1 cellular context compared by ENCODE assay signal in the genomic region with DNA sequence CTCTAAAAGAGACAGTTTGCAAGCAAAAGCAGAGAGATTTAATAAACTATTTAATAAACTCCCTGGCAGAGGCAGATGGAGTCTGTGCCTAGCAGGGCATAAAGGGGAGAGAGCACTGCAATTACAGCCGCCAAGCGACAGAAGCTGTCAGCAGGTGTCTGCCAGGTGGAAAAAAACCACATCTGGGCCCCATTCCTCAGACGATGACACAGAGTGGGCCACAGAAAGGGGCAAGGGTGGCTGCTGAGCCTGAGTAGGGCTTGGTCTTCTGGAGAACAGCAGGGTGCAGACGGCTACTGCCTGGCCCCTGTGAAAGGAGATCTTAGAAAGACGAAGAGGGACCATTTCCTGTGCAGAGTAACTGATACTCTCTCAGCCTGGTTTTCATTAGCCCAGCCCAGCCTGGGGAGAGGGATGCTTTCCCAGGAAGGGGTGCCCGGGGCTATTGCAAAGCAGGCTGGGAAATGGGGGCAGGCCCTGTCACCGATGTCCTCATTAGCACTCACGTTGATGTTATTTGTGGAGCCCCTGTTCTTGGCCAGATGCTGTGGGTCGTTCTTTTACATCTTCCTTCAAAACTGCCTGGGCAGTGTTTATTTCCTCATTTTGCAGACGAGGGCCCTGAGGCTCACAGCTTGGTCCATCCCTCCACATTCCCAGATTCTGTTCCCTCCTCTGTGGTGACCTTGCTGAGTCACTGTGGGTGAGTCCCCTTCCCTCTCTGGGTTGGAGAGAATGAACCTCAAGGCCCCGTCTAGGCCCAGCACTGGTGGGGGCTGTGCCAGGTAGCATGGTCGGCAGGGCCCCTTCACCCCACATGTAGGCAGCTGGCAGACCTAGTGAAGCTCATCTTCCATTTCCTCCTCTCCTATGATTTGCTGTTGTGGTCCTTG.
TF ChIP-seq lines count a peak whose summit lies in the region.

No MANE protein-coding gene starts in this region.

TF ChIP-seq in HEK293, 187 proteins besides CTCF, POLR2A, EP300 and RAD21 (continued from another document):
- TF ChIP-seq, protein P1, sequence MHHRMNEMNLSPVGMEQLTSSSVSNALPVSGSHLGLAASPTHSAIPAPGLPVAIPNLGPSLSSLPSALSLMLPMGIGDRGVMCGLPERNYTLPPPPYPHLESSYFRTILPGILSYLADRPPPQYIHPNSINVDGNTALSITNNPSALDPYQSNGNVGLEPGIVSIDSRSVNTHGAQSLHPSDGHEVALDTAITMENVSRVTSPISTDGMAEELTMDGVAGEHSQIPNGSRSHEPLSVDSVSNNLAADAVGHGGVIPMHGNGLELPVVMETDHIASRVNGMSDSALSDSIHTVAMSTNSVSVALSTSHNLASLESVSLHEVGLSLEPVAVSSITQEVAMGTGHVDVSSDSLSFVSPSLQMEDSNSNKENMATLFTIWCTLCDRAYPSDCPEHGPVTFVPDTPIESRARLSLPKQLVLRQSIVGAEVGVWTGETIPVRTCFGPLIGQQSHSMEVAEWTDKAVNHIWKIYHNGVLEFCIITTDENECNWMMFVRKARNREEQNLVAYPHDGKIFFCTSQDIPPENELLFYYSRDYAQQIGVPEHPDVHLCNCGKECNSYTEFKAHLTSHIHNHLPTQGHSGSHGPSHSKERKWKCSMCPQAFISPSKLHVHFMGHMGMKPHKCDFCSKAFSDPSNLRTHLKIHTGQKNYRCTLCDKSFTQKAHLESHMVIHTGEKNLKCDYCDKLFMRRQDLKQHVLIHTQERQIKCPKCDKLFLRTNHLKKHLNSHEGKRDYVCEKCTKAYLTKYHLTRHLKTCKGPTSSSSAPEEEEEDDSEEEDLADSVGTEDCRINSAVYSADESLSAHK (tag by site-specific recombination; IDR thresholded peaks at IDR 0.05) = no peak
- TF ChIP-seq ZNF132 (tag by site-specific recombination; IDR thresholded peaks at IDR 0.05; ENCODE audit: borderline replicate concordance) = no peak
- TF ChIP-seq ZNF169 (tag by site-specific recombination; IDR thresholded peaks at IDR 0.05) = no peak
- TF ChIP-seq ZNF830 (tag by site-specific recombination; IDR thresholded peaks at IDR 0.05; ENCODE audit: low read depth) = no peak
- TF ChIP-seq, protein P2, sequence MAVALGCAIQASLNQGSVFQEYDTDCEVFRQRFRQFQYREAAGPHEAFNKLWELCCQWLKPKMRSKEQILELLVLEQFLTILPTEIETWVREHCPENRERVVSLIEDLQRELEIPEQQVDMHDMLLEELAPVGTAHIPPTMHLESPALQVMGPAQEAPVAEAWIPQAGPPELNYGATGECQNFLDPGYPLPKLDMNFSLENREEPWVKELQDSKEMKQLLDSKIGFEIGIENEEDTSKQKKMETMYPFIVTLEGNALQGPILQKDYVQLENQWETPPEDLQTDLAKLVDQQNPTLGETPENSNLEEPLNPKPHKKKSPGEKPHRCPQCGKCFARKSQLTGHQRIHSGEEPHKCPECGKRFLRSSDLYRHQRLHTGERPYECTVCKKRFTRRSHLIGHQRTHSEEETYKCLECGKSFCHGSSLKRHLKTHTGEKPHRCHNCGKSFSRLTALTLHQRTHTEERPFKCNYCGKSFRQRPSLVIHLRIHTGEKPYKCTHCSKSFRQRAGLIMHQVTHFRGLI (tag by site-specific recombination; IDR thresholded peaks at IDR 0.05) = no peak
- TF ChIP-seq, protein P3, sequence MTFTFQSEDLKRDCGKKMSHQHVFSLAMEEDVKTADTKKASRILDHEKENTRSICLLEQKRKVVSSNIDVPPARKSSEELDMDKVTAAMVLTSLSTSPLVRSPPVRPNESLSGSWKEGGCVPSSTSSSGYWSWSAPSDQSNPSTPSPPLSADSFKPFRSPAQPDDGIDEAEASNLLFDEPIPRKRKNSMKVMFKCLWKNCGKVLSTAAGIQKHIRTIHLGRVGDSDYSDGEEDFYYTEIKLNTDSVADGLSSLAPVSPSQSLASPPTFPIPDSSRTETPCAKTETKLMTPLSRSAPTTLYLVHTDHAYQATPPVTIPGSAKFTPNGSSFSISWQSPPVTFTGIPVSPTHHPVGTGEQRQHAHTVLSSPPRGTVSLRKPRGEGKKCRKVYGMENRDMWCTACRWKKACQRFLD (tag by site-specific recombination; IDR thresholded peaks at IDR 0.05) = no peak
- TF ChIP-seq, protein P4, sequence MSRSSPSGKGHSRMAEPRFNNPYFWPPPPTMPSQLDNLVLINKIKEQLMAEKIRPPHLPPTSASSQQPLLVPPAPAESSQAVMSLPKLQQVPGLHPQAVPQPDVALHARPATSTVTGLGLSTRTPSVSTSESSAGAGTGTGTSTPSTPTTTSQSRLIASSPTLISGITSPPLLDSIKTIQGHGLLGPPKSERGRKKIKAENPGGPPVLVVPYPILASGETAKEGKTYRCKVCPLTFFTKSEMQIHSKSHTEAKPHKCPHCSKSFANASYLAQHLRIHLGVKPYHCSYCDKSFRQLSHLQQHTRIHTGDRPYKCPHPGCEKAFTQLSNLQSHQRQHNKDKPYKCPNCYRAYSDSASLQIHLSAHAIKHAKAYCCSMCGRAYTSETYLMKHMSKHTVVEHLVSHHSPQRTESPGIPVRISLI (tag by site-specific recombination; IDR thresholded peaks at IDR 0.05) = no peak
- TF ChIP-seq, protein P5, sequence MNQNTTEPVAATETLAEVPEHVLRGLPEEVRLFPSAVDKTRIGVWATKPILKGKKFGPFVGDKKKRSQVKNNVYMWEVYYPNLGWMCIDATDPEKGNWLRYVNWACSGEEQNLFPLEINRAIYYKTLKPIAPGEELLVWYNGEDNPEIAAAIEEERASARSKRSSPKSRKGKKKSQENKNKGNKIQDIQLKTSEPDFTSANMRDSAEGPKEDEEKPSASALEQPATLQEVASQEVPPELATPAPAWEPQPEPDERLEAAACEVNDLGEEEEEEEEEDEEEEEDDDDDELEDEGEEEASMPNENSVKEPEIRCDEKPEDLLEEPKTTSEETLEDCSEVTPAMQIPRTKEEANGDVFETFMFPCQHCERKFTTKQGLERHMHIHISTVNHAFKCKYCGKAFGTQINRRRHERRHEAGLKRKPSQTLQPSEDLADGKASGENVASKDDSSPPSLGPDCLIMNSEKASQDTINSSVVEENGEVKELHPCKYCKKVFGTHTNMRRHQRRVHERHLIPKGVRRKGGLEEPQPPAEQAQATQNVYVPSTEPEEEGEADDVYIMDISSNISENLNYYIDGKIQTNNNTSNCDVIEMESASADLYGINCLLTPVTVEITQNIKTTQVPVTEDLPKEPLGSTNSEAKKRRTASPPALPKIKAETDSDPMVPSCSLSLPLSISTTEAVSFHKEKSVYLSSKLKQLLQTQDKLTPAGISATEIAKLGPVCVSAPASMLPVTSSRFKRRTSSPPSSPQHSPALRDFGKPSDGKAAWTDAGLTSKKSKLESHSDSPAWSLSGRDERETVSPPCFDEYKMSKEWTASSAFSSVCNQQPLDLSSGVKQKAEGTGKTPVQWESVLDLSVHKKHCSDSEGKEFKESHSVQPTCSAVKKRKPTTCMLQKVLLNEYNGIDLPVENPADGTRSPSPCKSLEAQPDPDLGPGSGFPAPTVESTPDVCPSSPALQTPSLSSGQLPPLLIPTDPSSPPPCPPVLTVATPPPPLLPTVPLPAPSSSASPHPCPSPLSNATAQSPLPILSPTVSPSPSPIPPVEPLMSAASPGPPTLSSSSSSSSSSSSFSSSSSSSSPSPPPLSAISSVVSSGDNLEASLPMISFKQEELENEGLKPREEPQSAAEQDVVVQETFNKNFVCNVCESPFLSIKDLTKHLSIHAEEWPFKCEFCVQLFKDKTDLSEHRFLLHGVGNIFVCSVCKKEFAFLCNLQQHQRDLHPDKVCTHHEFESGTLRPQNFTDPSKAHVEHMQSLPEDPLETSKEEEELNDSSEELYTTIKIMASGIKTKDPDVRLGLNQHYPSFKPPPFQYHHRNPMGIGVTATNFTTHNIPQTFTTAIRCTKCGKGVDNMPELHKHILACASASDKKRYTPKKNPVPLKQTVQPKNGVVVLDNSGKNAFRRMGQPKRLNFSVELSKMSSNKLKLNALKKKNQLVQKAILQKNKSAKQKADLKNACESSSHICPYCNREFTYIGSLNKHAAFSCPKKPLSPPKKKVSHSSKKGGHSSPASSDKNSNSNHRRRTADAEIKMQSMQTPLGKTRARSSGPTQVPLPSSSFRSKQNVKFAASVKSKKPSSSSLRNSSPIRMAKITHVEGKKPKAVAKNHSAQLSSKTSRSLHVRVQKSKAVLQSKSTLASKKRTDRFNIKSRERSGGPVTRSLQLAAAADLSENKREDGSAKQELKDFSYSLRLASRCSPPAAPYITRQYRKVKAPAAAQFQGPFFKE (tag by site-specific recombination; IDR thresholded peaks at IDR 0.05; ENCODE audit: borderline replicate concordance) = no peak
- no peak for TF ChIP-seq ZNF133 (tag by site-specific recombination; IDR thresholded peaks at IDR 0.05)
- TF ChIP-seq MYNN (tag by site-specific recombination; IDR thresholded peaks at IDR 0.05; ENCODE audit: borderline replicate concordance) = no peak
- no peak for TF ChIP-seq ZNF785 (tag by site-specific recombination; IDR thresholded peaks at IDR 0.05)
